ENCODE assay signal across 10 cellular contexts in genomic region chr3:111252795-111253194, GRCh38.
DNase-seq lines count a peak whose midpoint lies in the region; ATAC-seq and TF ChIP-seq lines count a peak whose summit lies in the region.
"Had no signal": no experiment of that assay in that cellular context is flagged by ENCODE, and none has a peak within 500 bp of the region (broad histone marks: within the 10 kb centered on the region; RNA-seq: fewer than 3 reads in every experiment).

No MANE protein-coding gene starts in this region.

- H3K9me3 ChIP-seq in cardiac muscle cell (ENCODE audit: low read depth) (no peaks in the 10 kb centered on the region), aorta (ENCODE audit: control insufficient read depth, low read length) (no peaks in the 10 kb centered on the region)
- H3K9me3 ChIP-seq: BLaER1 had no signal

- WGBS in aorta, 2 donors = 9 to 26% methylated on average over 3 of the region's 3 CpGs

- H3K4me1 ChIP-seq in cardiac muscle cell (ENCODE audit: low read depth) (peaks cover 8% of the 10 kb centered on the region), aorta (ENCODE audit: control insufficient read depth in 1 of 2, insufficient read depth in 2 of 2, low read length in 2 of 2) (no peaks in the 10 kb centered on the region)
- H3K4me1 ChIP-seq: BLaER1 had no signal

- intact Hi-C loops in left ventricle myocardium superior (cut with micrococcal nuclease) (no loop called here), aorta (cut with DNase I) (no loop called here)

- no peak overlapping the region for H3K27ac ChIP-seq in cardiac muscle cell
- no peak overlapping the region for H3K27ac ChIP-seq in aorta (ENCODE audit: low read depth in 1 of 2, low read length in 2 of 2)
- H3K27ac ChIP-seq: BLaER1 had no signal

- ATAC-seq in left ventricle myocardium superior (no peak), aorta (ENCODE audit: low FRiP score) (peak; percentile 38)

- DNase-seq in cardiac muscle cell (ENCODE audit: low read depth in 1 of 2, low spot score in 1 of 2) (peak; percentile 45 to 59), left ventricle myocardium superior (no peak), RPMI7951 (ENCODE audit: low read depth) (peak; percentile 76), hepatic stellate cell (ENCODE audit: low spot score) (peak; percentile 49), aorta (no peak), LoVo (ENCODE audit: low spot score) (no peak), NCI-H2029 (lab: John Stamatoyannopoulos, UW) (no peak), erythroblast (lab: John Stamatoyannopoulos, UW) (no peak)
- DNase-seq: activated naive CD4-positive, alpha-beta T cell treated with anti-CD3 and anti-CD28 coated beads, Interleukin-2, amount 50 U/mL, for 16 hours had no signal

- H3K4me3 ChIP-seq in cardiac muscle cell (no peak overlapping the region), aorta (ENCODE audit: low read length in 2 of 2) (no peak overlapping the region)
- H3K4me3 ChIP-seq: BLaER1 had no signal

- H3K27me3 ChIP-seq in cardiac muscle cell (no peaks in the 10 kb centered on the region), aorta (ENCODE audit: control insufficient read depth in 1 of 2, insufficient read depth in 2 of 2, low read length in 1 of 2) (no peaks in the 10 kb centered on the region)
- H3K27me3 ChIP-seq: BLaER1 had no signal

- no peak for TF ChIP-seq CTCF in cardiac muscle cell (IDR thresholded peaks at IDR 0.05; ENCODE audit: low read depth, low read length)

- H3K36me3 ChIP-seq in cardiac muscle cell = no peaks in the 10 kb centered on the region
- H3K36me3 ChIP-seq in aorta (ENCODE audit: control insufficient read depth in 1 of 2, insufficient read depth in 2 of 2, low read length in 1 of 2) = no peaks in the 10 kb centered on the region
- H3K36me3 ChIP-seq: BLaER1 had no signal

- TF ChIP-seq POLR2A in erythroblast (IDR thresholded peaks at IDR 0.05; ENCODE audit: low read length) = no peak

Comparison
In these comparisons a context has a peak if more than half of its experiments do, and no peak if none do; other contexts are left out.
1. DNase-seq: peak in cardiac muscle cell (2 of 2), RPMI7951 (single experiment) and hepatic stellate cell (single experiment); none in left ventricle myocardium superior (single experiment), aorta (0 of 2), LoVo (single experiment), NCI-H2029 (single experiment) and erythroblast (0 of 2).